In the genomic region with DNA sequence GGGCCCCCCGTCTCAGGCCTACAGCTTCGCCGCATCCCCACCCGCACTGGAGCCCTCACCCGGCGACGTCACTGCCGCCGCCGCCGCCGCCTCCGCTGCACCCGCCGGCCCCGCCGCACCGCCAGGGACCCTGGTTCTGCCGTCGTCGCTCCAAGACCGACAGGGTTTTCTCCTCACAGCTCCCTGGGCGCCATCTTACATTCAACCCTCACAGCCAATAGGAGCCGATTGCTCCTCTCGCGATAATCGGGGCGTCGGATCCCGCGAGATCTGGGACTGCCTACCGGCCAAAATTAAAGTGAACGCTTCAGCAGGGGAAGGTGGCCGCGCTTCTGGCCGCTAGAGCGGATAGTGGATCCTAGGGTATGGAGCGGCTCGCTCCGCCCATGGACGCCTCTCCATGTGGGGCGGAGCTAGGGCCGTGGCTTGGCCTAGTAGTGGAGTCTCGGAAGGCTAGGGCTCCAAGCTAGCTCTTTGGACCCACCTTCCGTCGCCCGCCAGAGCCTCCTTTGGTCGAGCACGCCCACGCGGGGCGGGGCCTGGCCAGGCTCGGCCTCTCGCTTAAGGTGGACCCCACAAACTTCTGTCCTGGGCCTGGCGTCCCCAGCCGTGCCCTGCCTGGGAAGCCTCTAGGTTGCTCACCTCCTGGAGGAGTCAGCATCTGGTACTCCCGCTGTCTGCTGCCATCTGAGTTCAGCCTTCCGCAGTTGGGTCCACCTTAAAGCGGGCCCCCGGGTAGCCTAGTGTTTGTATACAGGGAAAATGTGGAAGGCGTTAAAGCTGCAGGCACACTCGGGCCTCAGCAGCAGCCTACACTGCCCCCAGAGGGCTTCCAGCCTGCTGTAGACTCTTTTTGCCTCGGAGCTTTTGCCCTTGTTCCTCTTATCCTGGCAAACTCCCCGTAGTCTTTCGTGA, we compare ENCODE assay signal across 8 cellular contexts. TPM values are rescaled to one million over a fixed set of nuclear protein-coding genes. Genes with fewer than 3 reads are reported as not detected.
DNase-seq lines count a peak whose midpoint lies in the region; ATAC-seq, FAIRE-seq and TF ChIP-seq lines count a peak whose summit lies in the region.

A gene with protein sequence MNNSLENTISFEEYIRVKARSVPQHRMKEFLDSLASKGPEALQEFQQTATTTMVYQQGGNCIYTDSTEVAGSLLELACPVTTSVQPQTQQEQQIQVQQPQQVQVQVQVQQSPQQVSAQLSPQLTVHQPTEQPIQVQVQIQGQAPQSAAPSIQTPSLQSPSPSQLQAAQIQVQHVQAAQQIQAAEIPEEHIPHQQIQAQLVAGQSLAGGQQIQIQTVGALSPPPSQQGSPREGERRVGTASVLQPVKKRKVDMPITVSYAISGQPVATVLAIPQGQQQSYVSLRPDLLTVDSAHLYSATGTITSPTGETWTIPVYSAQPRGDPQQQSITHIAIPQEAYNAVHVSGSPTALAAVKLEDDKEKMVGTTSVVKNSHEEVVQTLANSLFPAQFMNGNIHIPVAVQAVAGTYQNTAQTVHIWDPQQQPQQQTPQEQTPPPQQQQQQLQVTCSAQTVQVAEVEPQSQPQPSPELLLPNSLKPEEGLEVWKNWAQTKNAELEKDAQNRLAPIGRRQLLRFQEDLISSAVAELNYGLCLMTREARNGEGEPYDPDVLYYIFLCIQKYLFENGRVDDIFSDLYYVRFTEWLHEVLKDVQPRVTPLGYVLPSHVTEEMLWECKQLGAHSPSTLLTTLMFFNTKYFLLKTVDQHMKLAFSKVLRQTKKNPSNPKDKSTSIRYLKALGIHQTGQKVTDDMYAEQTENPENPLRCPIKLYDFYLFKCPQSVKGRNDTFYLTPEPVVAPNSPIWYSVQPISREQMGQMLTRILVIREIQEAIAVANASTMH (minus strand): TSS at position 219 of the 915 bp plus-strand sequence. CDS start 17,054 bp downstream, outside the sequence.

- H3K27me3 ChIP-seq in RWPE2 (ENCODE audit: insufficient read depth, poor library complexity, severe bottlenecking) = no peaks in the 10 kb centered on the region

- peak; percentile 80 for FAIRE-seq in H54 (lab: Jason Lieb, UNC)

- H3K9me3 ChIP-seq in ES-I3 (ENCODE audit: control insufficient read depth, insufficient read depth, low read length) (no peaks in the 10 kb centered on the region), RWPE2 (ENCODE audit: severe bottlenecking) (no peaks in the 10 kb centered on the region)

- TF ChIP-seq CTCF in RWPE2 (IDR thresholded peaks at IDR 0.05; ENCODE audit: poor library complexity, severe bottlenecking) (peak; percentile 76), fibroblast of mammary gland (conservative IDR thresholded peaks at IDR 0.05; ENCODE audit: control insufficient read depth, insufficient read depth, low read depth, low read length) (peak; percentile 68)

- H3K27ac ChIP-seq in RWPE2 (ENCODE audit: poor library complexity, severe bottlenecking) = peak within 1 kb of the TSS; percentile 84

- peak within 1 kb of the TSS; percentile 91 for H3K27ac Mint-ChIP-seq in activated T-helper 2 cell treated with anti-CD3 and anti-CD28 coated beads, Interferon-gamma antibody, Interleukin-2, Interleukin-4, amounts not matched to agents 10 μg/mL and 5 μg/mL and 100 μg/mL, durations not matched to agents 14 hours and 24 hours and 36 hours
- peak within 1 kb of the TSS; percentile 90 to 95 for H3K27ac Mint-ChIP-seq in natural killer cell treated with Interleukin-12 subunit alpha and Interleukin-12 subunit beta and Interleukin-15 and Interleukin-18, amount 100 ng/mL, for 72 hours

- H3K36me3 Mint-ChIP-seq in activated T-helper 2 cell treated with anti-CD3 and anti-CD28 coated beads, Interferon-gamma antibody, Interleukin-2, Interleukin-4, amounts not matched to agents 10 μg/mL and 5 μg/mL and 100 μg/mL, durations not matched to agents 14 hours and 24 hours and 36 hours (ENCODE audit: low read depth) = peaks cover 33% of the 10 kb centered on the region
- no peaks in the 10 kb centered on the region for H3K36me3 Mint-ChIP-seq in natural killer cell treated with Interleukin-12 subunit alpha and Interleukin-12 subunit beta and Interleukin-15 and Interleukin-18, amount 100 ng/mL, for 72 hours

- ATAC-seq in RWPE2 (ENCODE audit: low read depth) = peak; percentile 83
- ATAC-seq in natural killer cell treated with Interleukin-12 subunit alpha and Interleukin-12 subunit beta and Interleukin-15 and Interleukin-18, amount 100 ng/mL, for 72 hours = peak; percentile 89 to 92
- peak; percentile 84 for ATAC-seq in stimulated activated naive CD8-positive, alpha-beta T cell treated with anti-CD3 and anti-CD28 coated beads, Interleukin-15, Interleukin-2, amounts not matched to agents 100 U/mL and 50 U/mL, for 24 hours

- peak within 1 kb of the TSS; percentile 78 for H3K9ac ChIP-seq in ES-I3 (ENCODE audit: low read depth, low read length)

- peaks cover 6% of the 10 kb centered on the region; the same call in 1 of the 2 replicates for H3K36me3 ChIP-seq in ES-I3 (ENCODE audit: insufficient read depth, low read length)
- peaks cover 49% of the 10 kb centered on the region for H3K36me3 ChIP-seq in RWPE2 (ENCODE audit: low read depth)

- peak; percentile 40 for TF ChIP-seq POLR2A in H54 (IDR thresholded peaks at IDR 0.05; ENCODE audit: low read depth, low read length)

- DNase-seq in H54 (ENCODE audit: insufficient read length, low spot score) (peak; percentile 82), LoVo (ENCODE audit: low spot score) (peak; percentile 97), RWPE2 (ENCODE audit: low spot score) (peak; percentile 96), fibroblast of mammary gland (ENCODE audit: low read depth) (peak; percentile 97)
- DNase-seq in activated T-helper 2 cell treated with anti-CD3 and anti-CD28 coated beads, Interferon-gamma antibody, Interleukin-2, Interleukin-4, amounts not matched to agents 10 μg/mL and 5 μg/mL and 100 μg/mL, durations not matched to agents 14 hours and 24 hours and 36 hours (ENCODE audit: low spot score) = peak; percentile 96
- peak; percentile 95 for DNase-seq in natural killer cell treated with Interleukin-12 subunit alpha and Interleukin-12 subunit beta and Interleukin-15 and Interleukin-18, amount 100 ng/mL, for 72 hours (ENCODE audit: low spot score)
- peak; percentile 95 for DNase-seq in stimulated activated naive CD8-positive, alpha-beta T cell treated with anti-CD3 and anti-CD28 coated beads, Interleukin-15, Interleukin-2, amounts not matched to agents 100 U/mL and 50 U/mL, for 24 hours

- H3K4me1 ChIP-seq in ES-I3 (ENCODE audit: insufficient read depth, low read length) = no peaks in the 10 kb centered on the region
- peaks cover 3% of the 10 kb centered on the region for H3K4me1 ChIP-seq in RWPE2 (ENCODE audit: insufficient read depth, poor library complexity, severe bottlenecking)

- peak within 1 kb of the TSS; percentile 94 for H3K4me3 ChIP-seq in RWPE2 (ENCODE audit: severe bottlenecking)
- peak within 1 kb of the TSS; percentile 97 for H3K4me3 ChIP-seq in fibroblast of mammary gland (ENCODE audit: control insufficient read depth, low read depth, low read length)

- intact Hi-C loops in activated T-helper 2 cell treated with anti-CD3 and anti-CD28 coated beads, Interferon-gamma antibody, Interleukin-2, Interleukin-4, amounts not matched to agents 10 μg/mL and 5 μg/mL and 100 μg/mL, durations not matched to agents 14 hours and 24 hours and 36 hours (cut with micrococcal nuclease) = loop anchor here (1.0 to 2.0 kb wide), 8 partner anchors 10 to 318 kb away; a partner anchor contains a TSS

- no peaks in the 10 kb centered on the region for H3K27me3 Mint-ChIP-seq in activated T-helper 2 cell treated with anti-CD3 and anti-CD28 coated beads, Interferon-gamma antibody, Interleukin-2, Interleukin-4, amounts not matched to agents 10 μg/mL and 5 μg/mL and 100 μg/mL, durations not matched to agents 14 hours and 24 hours and 36 hours (ENCODE audit: low read depth)
- no peaks in the 10 kb centered on the region for H3K27me3 Mint-ChIP-seq in natural killer cell treated with Interleukin-12 subunit alpha and Interleukin-12 subunit beta and Interleukin-15 and Interleukin-18, amount 100 ng/mL, for 72 hours

- no peaks in the 10 kb centered on the region for H3K9me3 Mint-ChIP-seq in activated T-helper 2 cell treated with anti-CD3 and anti-CD28 coated beads, Interferon-gamma antibody, Interleukin-2, Interleukin-4, amounts not matched to agents 10 μg/mL and 5 μg/mL and 100 μg/mL, durations not matched to agents 14 hours and 24 hours and 36 hours
- no peaks in the 10 kb centered on the region for H3K9me3 Mint-ChIP-seq in natural killer cell treated with Interleukin-12 subunit alpha and Interleukin-12 subunit beta and Interleukin-15 and Interleukin-18, amount 100 ng/mL, for 72 hours

- peak within 1 kb of the TSS; percentile 83 for H3K4me3 Mint-ChIP-seq in activated T-helper 2 cell treated with anti-CD3 and anti-CD28 coated beads, Interferon-gamma antibody, Interleukin-2, Interleukin-4, amounts not matched to agents 10 μg/mL and 5 μg/mL and 100 μg/mL, durations not matched to agents 14 hours and 24 hours and 36 hours (ENCODE audit: low read depth)
- peak within 1 kb of the TSS; percentile 95 for H3K4me3 Mint-ChIP-seq in natural killer cell treated with Interleukin-12 subunit alpha and Interleukin-12 subunit beta and Interleukin-15 and Interleukin-18, amount 100 ng/mL, for 72 hours

- peaks cover 24% of the 10 kb centered on the region for H3K4me1 Mint-ChIP-seq in activated T-helper 2 cell treated with anti-CD3 and anti-CD28 coated beads, Interferon-gamma antibody, Interleukin-2, Interleukin-4, amounts not matched to agents 10 μg/mL and 5 μg/mL and 100 μg/mL, durations not matched to agents 14 hours and 24 hours and 36 hours (ENCODE audit: low read depth)
- H3K4me1 Mint-ChIP-seq in natural killer cell treated with Interleukin-12 subunit alpha and Interleukin-12 subunit beta and Interleukin-15 and Interleukin-18, amount 100 ng/mL, for 72 hours (ENCODE audit: low read depth in 2 of 2) = peaks cover 20 to 36% of the 10 kb centered on the region in 2 donors

RNA-seq across cellular contexts. Expression of the gene that starts here (rescaled TPM):
- 145 and 164 TPM in 2 replicates for total RNA-seq in activated T-helper 2 cell treated with anti-CD3 and anti-CD28 coated beads, Interferon-gamma antibody, Interleukin-2, Interleukin-4, amounts not matched to agents 10 μg/mL and 5 μg/mL and 100 μg/mL, durations not matched to agents 14 hours and 24 hours and 36 hours
- total RNA-seq in natural killer cell treated with Interleukin-12 subunit alpha and Interleukin-12 subunit beta and Interleukin-15 and Interleukin-18, amount 100 ng/mL, for 72 hours = 100 to 1,000 TPM; 127 to 145 TPM

Comparison
In these comparisons a context has a peak if more than half of its experiments do, and no peak if none do; other contexts are left out.
1. Peak in every context shown above with its lines: DNase-seq, ATAC-seq, H3K4me3 ChIP-seq and H3K27ac ChIP-seq.